ENCODE assay signal across 8 cellular contexts in the genomic region with DNA sequence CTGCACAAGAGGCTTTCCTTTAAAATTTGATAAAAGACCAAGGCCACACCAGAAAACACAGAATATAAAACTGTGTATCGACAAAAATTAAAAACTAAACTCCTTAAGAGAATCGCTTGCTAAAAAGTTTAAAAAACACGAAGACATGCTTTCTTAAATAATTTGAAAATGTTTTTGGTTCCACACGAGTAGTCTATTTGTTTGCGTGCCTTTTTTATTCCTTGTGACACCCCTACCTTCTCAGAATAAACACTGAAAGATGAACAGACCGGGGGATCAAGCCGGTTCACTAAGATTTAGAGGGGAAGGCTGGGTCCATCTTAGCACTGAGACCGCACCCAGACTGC.
DNase-seq lines count a peak whose midpoint lies in the region; ATAC-seq, FAIRE-seq and TF ChIP-seq lines count a peak whose summit lies in the region.

No MANE protein-coding gene starts in this region.

- TF ChIP-seq POLR2A in adrenal gland (IDR thresholded peaks at IDR 0.05): no peak
- no peak for TF ChIP-seq POLR2A in HepG2 (IDR thresholded peaks at IDR 0.05; ENCODE audit: insufficient read depth in 1 of 2, low read depth in 2 of 2, low read length in 2 of 2)
- TF ChIP-seq POLR2A in thyroid gland (IDR thresholded peaks at IDR 0.05): no peak

- H3K9ac ChIP-seq in HepG2 (ENCODE audit: insufficient read depth, low read depth, low read length): peak overlapping the region; percentile 96

- POLR2A ChIA-PET in HepG2 (lab: Yijun Ruan, JAX): interaction anchor here (1.5 kb wide), 1 partner anchor 313 kb away, joined by 10 read pairs; no protein-coding TSS in a partner anchor

- H3K27me3 ChIP-seq in adrenal gland: no peaks in the 10 kb centered on the region
- no peaks in the 10 kb centered on the region; a peak in 1 of 5 replicates for H3K27me3 ChIP-seq in HepG2 (ENCODE audit: control insufficient read depth in 1 of 2, insufficient read depth in 2 of 2, low read length in 2 of 2)
- no peaks in the 10 kb centered on the region for H3K27me3 ChIP-seq in thyroid gland

- CTCF ChIA-PET in HepG2 (lab: Yijun Ruan, JAX; ENCODE audit: low intra/inter-chr PET ratio, low total read pairs): interaction anchor here (1.7 to 2.7 kb wide), 2 partner anchors 182 to 313 kb away, joined by 10 to 13 read pairs; no protein-coding TSS in a partner anchor

- H3K9me3 Mint-ChIP-seq in activated T-cell treated with anti-CD3 and anti-CD28 coated beads, Interleukin-2, amount 50 U/mL, for 24 hours: no peaks in the 10 kb centered on the region

- H3K27ac ChIP-seq in adrenal gland: peak overlapping the region; percentile 91 to 98 (median 97)
- peak overlapping the region; percentile 99 for H3K27ac ChIP-seq in HepG2 (ENCODE audit: extremely low read length, insufficient read depth, low read length)
- H3K27ac ChIP-seq in thyroid gland: peak overlapping the region; percentile 96 to 98 (median 96)

- peak overlapping the region; percentile 89 for H3K4me2 ChIP-seq in HepG2 (ENCODE audit: low read depth, low read length)

- no peak for TF ChIP-seq RAD21 in HepG2 (CRISPR knock-in tag; IDR thresholded peaks at IDR 0.05)

- 6 to 10% (median 7%) methylated on average over 8 of the region's 8 CpGs for WGBS in adrenal gland, 4 donors
- 3% methylated on average over 8 of the region's 8 CpGs for WGBS in HepG2 (ENCODE audit: low lambda C conversion rate)
- 8 to 10% methylated on average over 8 of the region's 8 CpGs for WGBS in thyroid gland, 2 donors

- H3K36me3 Mint-ChIP-seq in activated T-cell treated with anti-CD3 and anti-CD28 coated beads, Interleukin-2, amount 50 U/mL, for 24 hours (ENCODE audit: low read depth): peaks cover 7% of the 10 kb centered on the region

- H4K20me1 ChIP-seq in HepG2 (ENCODE audit: insufficient read depth, low read length): no peaks in the 10 kb centered on the region

- H3K27me3 Mint-ChIP-seq in activated T-cell treated with anti-CD3 and anti-CD28 coated beads, Interleukin-2, amount 50 U/mL, for 24 hours: no peaks in the 10 kb centered on the region

- no peak for DNase-seq in activated T-cell treated with anti-CD3 and anti-CD28 coated beads, Interleukin-2, amount 50 U/mL, for 24 hours
- no peak for DNase-seq in activated T-cell treated with anti-CD3 and anti-CD28 coated beads, Interleukin-2, amount 50 U/mL, for 1 hour
- DNase-seq in adrenal gland: no peak
- DNase-seq in HepG2 (ENCODE audit: low spot score): no peak
- no peak for DNase-seq in thyroid gland
- no peak for DNase-seq in stimulated activated CD4-positive, alpha-beta T cell treated with anti-CD3 and anti-CD28 coated beads, Interleukin-15, amount 100 ng/mL, for 24 hours
- DNase-seq in T-helper 9 cell: no peak

- H3K4me3 Mint-ChIP-seq in activated T-cell treated with anti-CD3 and anti-CD28 coated beads, Interleukin-2, amount 50 U/mL, for 24 hours: peak overlapping the region; percentile 82

- FAIRE-seq in HepG2 (lab: Jason Lieb, UNC): no peak

- H3K4me3 ChIP-seq in adrenal gland (peak overlapping the region in 2 of 4 donors; percentile 11 to 40), HepG2 (replicated peaks in 1 of 3; ENCODE audit: insufficient read depth in 1 of 3, low read depth in 2 of 3, low read length in 3 of 3) (peak overlapping the region; percentile 55 to 85 (median 74)), thyroid gland (replicated peaks in 1 of 3) (peak overlapping the region in 2 of 3 donors; percentile 15 to 31)

- H3K4me1 ChIP-seq in adrenal gland (replicated peaks in 1 of 2) (peaks cover 20 to 28% of the 10 kb centered on the region in 2 donors), HepG2 (ENCODE audit: insufficient read depth, low read length) (peaks cover 42% of the 10 kb centered on the region), thyroid gland (peaks cover 13 to 18% of the 10 kb centered on the region in 2 donors)

- TF ChIP-seq EP300 in HepG2 (IDR thresholded peaks at IDR 0.05; ENCODE audit: low read depth in 2 of 2, low read length in 2 of 2): no peak
- no peak for TF ChIP-seq EP300 in HepG2 (CRISPR knock-in tag; IDR thresholded peaks at IDR 0.05; ENCODE audit: borderline replicate concordance)

- ATAC-seq in HepG2 (no peak), GM19035 (IDR thresholded peaks at IDR 0.05; ENCODE audit: unreplicated experiment) (no peak)

- H3K79me2 ChIP-seq in HepG2 (ENCODE audit: insufficient read depth, low read length): no peaks in the 10 kb centered on the region

- intact Hi-C loops in adrenal gland (cut with DNase I) (loop anchor here in 1 of 2 donors (10.0 kb wide), 2 partner anchors 183 to 957 kb away; partner anchors contain the start of gene PDS5B), HepG2 (cut with micrococcal nuclease; ENCODE audit: unreplicated experiment) (loop anchor here (1.0 to 5.0 kb wide), 6 partner anchors 69 to 955 kb away; partner anchors contain the start of genes PDS5B, RFC3 and STARD13), thyroid gland (cut with DNase I) (loop anchor here (5.0 to 10.0 kb wide), 3 partner anchors 180 to 955 kb away; partner anchors contain the start of gene PDS5B)

- in situ Hi-C loops in HepG2 (cut with HindIII; ENCODE audit: extremely low pct_ligation_motif_present, low pct_unique_long_range_greater_than_20kb): loop anchor here (5.0 to 25.0 kb wide), 3 partner anchors 180 to 955 kb away; partner anchors contain the start of gene PDS5B

- no peak for TF ChIP-seq CTCF in adrenal gland (IDR thresholded peaks at IDR 0.05)
- TF ChIP-seq CTCF in HepG2 (CRISPR knock-in tag; IDR thresholded peaks at IDR 0.05): no peak
- no peak for TF ChIP-seq CTCF in thyroid gland (IDR thresholded peaks at IDR 0.05)

- TSS peak; percentile 89 for BruUV-seq in HepG2 (replicated peaks; lab: Mats Ljungman, UMichigan)

- H3K36me3 ChIP-seq in adrenal gland (replicated peaks in 1 of 2) (no peaks in the 10 kb centered on the region), HepG2 (replicated peaks in 1 of 2; ENCODE audit: control insufficient read depth in 1 of 2, insufficient read depth in 2 of 2, low read length in 2 of 2) (no peaks in the 10 kb centered on the region), thyroid gland (no peaks in the 10 kb centered on the region)

- H3K27ac Mint-ChIP-seq in activated T-cell treated with anti-CD3 and anti-CD28 coated beads, Interleukin-2, amount 50 U/mL, for 24 hours: peak overlapping the region; percentile 99

- peaks cover 51% of the 10 kb centered on the region for H3K4me1 Mint-ChIP-seq in activated T-cell treated with anti-CD3 and anti-CD28 coated beads, Interleukin-2, amount 50 U/mL, for 24 hours (ENCODE audit: low read depth)

- no peaks in the 10 kb centered on the region for H3K9me3 ChIP-seq in adrenal gland (replicated peaks in 1 of 3)
- H3K9me3 ChIP-seq in HepG2 (ENCODE audit: low read length): no peaks in the 10 kb centered on the region
- no peaks in the 10 kb centered on the region for H3K9me3 ChIP-seq in thyroid gland

- H2AFZ ChIP-seq in HepG2 (ENCODE audit: low read length): peak overlapping the region; percentile 32

TF ChIP-seq in HepG2, 621 proteins besides CTCF, POLR2A, EP300 and RAD21:
- TF ChIP-seq, protein P1, sequence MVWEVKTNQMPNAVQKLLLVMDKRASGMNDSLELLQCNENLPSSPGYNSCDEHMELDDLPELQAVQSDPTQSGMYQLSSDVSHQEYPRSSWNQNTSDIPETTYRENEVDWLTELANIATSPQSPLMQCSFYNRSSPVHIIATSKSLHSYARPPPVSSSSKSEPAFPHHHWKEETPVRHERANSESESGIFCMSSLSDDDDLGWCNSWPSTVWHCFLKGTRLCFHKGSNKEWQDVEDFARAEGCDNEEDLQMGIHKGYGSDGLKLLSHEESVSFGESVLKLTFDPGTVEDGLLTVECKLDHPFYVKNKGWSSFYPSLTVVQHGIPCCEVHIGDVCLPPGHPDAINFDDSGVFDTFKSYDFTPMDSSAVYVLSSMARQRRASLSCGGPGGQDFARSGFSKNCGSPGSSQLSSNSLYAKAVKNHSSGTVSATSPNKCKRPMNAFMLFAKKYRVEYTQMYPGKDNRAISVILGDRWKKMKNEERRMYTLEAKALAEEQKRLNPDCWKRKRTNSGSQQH (CRISPR knock-in tag; IDR thresholded peaks at IDR 0.05; ENCODE audit: low read depth): 0 out of 2 replicates have a peak, but pooled peaks have one; percentile 25
- TF ChIP-seq HNRNPK (IDR thresholded peaks at IDR 0.05; ENCODE audit: low read depth, low read length, poor library complexity, severe bottlenecking) (peak; percentile 6), NFRKB (IDR thresholded peaks at IDR 0.05) (no peak), MLXIP (CRISPR knock-in tag; IDR thresholded peaks at IDR 0.05; ENCODE audit: borderline replicate concordance) (0 out of 2 replicates have a peak, but pooled peaks have one; percentile 17), ZNF674 (CRISPR knock-in tag; IDR thresholded peaks at IDR 0.05; ENCODE audit: low read depth) (no peak), KDM5A (IDR thresholded peaks at IDR 0.05; ENCODE audit: borderline replicate concordance, low read length) (peak; percentile 53; the same call in 1 of the 2 replicates), CHD4 (IDR thresholded peaks at IDR 0.05; ENCODE audit: borderline replicate concordance, low read length) (peak; percentile 41; the same call in 1 of the 2 replicates)
